ENCODE assay signal across 8 cellular contexts in genomic region chr17:81346090-81346907, GRCh38. TPM values are rescaled to one million over a fixed set of nuclear protein-coding genes. Genes with fewer than 3 reads are reported as not detected.
DNase-seq lines count a peak whose midpoint lies in the region; ATAC-seq and TF ChIP-seq lines count a peak whose summit lies in the region.

No MANE protein-coding gene starts in this region.

- TF ChIP-seq CTCF in AG10803 (conservative IDR thresholded peaks at IDR 0.05; ENCODE audit: low read length) (no peak), liver (IDR thresholded peaks at IDR 0.05; ENCODE audit: low read depth, low read length, missing input control) (no peak)

- WGBS in liver: under 1% methylated on average over 91 of the region's 91 CpGs

- peak in 1 of 2 donors; percentile 43 for TF ChIP-seq RAD21 in liver (IDR thresholded peaks at IDR 0.05)

- intact Hi-C loops in dendritic cell treated with granulocyte-macrophage colony-stimulating factor and Interleukin-4, amounts not matched to agents 40 ng/mL and 50 ng/mL, for 4 days (cut with micrococcal nuclease): loop anchor here (2.0 kb wide), 1 partner anchor 49 kb away; the partner anchor contains the start of gene BAHCC1

- H3K27me3 Mint-ChIP-seq in dendritic cell treated with granulocyte-macrophage colony-stimulating factor and Interleukin-4, amounts not matched to agents 40 ng/mL and 50 ng/mL, for 4 days: peaks cover 33% of the 10 kb centered on the region

- no peaks in the 10 kb centered on the region for H3K9me3 ChIP-seq in liver (ENCODE audit: control insufficient read depth in 4 of 4, low read length in 3 of 4)

- no peaks in the 10 kb centered on the region for H3K9me3 Mint-ChIP-seq in dendritic cell treated with granulocyte-macrophage colony-stimulating factor and Interleukin-4, amounts not matched to agents 40 ng/mL and 50 ng/mL, for 4 days

- peaks cover 6 to 24% (median 14%) of the 10 kb centered on the region in 4 donors for H3K4me1 ChIP-seq in liver (ENCODE audit: control insufficient read depth in 4 of 4, insufficient read depth in 4 of 4, low read length in 3 of 4)

- H3K9ac ChIP-seq in liver (ENCODE audit: low read depth in 1 of 2, low read length in 2 of 2): peak overlapping the region in 1 of 2 donors; percentile 70

- H3K4me3 ChIP-seq in AG10803 (ENCODE audit: low read length) (peak overlapping the region; percentile 67), liver (ENCODE audit: low read depth in 1 of 3, low read length in 3 of 3) (peak overlapping the region; percentile 72 to 87 (median 75))

- no peaks in the 10 kb centered on the region for H3K36me3 ChIP-seq in liver (ENCODE audit: control insufficient read depth in 4 of 4, insufficient read depth in 3 of 4, low read depth in 1 of 4, low read length in 3 of 4)

- H3K27me3 ChIP-seq in liver (ENCODE audit: control insufficient read depth in 4 of 4, insufficient read depth in 4 of 4, low read length in 3 of 4): no peaks in the 10 kb centered on the region

- H3K36me3 Mint-ChIP-seq in dendritic cell treated with granulocyte-macrophage colony-stimulating factor and Interleukin-4, amounts not matched to agents 40 ng/mL and 50 ng/mL, for 4 days (ENCODE audit: low read depth): peaks cover 33% of the 10 kb centered on the region

- DNase-seq in AG10803 (ENCODE audit: low read depth) (peak; percentile 95), GM19240 (ENCODE audit: insufficient read length, low spot score) (peak; percentile 98), NCI-H69 (lab: John Stamatoyannopoulos, UW) (peak; percentile 99)
- peak; percentile 94 to 96 for DNase-seq in activated CD4-positive, alpha-beta T cell treated with anti-CD3 and anti-CD28 coated beads, Interleukin-2, amount 50 U/mL, for 4 hours
- peak; percentile 93 to 96 for DNase-seq in stimulated activated CD4-positive, alpha-beta T cell treated with anti-CD3 and anti-CD28 coated beads, Interleukin-2, amount 100 ng/mL, for 48 hours

- peak overlapping the region; percentile 78 to 80 for H3K27ac ChIP-seq in liver (ENCODE audit: low read depth in 1 of 2, low read length in 2 of 2)

- ATAC-seq in HG03460 (IDR thresholded peaks at IDR 0.05; ENCODE audit: unreplicated experiment): peak; percentile 58

- H3K27ac Mint-ChIP-seq in dendritic cell treated with granulocyte-macrophage colony-stimulating factor and Interleukin-4, amounts not matched to agents 40 ng/mL and 50 ng/mL, for 4 days: peak overlapping the region; percentile 82

- H3K4me1 Mint-ChIP-seq in dendritic cell treated with granulocyte-macrophage colony-stimulating factor and Interleukin-4, amounts not matched to agents 40 ng/mL and 50 ng/mL, for 4 days (ENCODE audit: low read depth): peaks cover 71% of the 10 kb centered on the region

- H3K4me3 Mint-ChIP-seq in dendritic cell treated with granulocyte-macrophage colony-stimulating factor and Interleukin-4, amounts not matched to agents 40 ng/mL and 50 ng/mL, for 4 days: peak overlapping the region; percentile 83

TF ChIP-seq in liver, 16 proteins besides CTCF, POLR2A, EP300 and RAD21:
- TF ChIP-seq JUND (IDR thresholded peaks at IDR 0.05): no peak
- no peak for TF ChIP-seq FOXA2 (IDR thresholded peaks at IDR 0.05)
- peak in 1 of 2 donors; percentile 17 for TF ChIP-seq EGR1 (IDR thresholded peaks at IDR 0.05; ENCODE audit: low read depth in 2 of 2)
- TF ChIP-seq ATF3 (IDR thresholded peaks at IDR 0.05): no peak
- TF ChIP-seq HNF4G (IDR thresholded peaks at IDR 0.05): no peak
- TF ChIP-seq GABPA (IDR thresholded peaks at IDR 0.05 in 1 of 2, conservative IDR thresholded peaks at IDR 0.05 in 1 of 2): no peak
- TF ChIP-seq FOXA1 (IDR thresholded peaks at IDR 0.05): no peak
- TF ChIP-seq, protein P1, sequence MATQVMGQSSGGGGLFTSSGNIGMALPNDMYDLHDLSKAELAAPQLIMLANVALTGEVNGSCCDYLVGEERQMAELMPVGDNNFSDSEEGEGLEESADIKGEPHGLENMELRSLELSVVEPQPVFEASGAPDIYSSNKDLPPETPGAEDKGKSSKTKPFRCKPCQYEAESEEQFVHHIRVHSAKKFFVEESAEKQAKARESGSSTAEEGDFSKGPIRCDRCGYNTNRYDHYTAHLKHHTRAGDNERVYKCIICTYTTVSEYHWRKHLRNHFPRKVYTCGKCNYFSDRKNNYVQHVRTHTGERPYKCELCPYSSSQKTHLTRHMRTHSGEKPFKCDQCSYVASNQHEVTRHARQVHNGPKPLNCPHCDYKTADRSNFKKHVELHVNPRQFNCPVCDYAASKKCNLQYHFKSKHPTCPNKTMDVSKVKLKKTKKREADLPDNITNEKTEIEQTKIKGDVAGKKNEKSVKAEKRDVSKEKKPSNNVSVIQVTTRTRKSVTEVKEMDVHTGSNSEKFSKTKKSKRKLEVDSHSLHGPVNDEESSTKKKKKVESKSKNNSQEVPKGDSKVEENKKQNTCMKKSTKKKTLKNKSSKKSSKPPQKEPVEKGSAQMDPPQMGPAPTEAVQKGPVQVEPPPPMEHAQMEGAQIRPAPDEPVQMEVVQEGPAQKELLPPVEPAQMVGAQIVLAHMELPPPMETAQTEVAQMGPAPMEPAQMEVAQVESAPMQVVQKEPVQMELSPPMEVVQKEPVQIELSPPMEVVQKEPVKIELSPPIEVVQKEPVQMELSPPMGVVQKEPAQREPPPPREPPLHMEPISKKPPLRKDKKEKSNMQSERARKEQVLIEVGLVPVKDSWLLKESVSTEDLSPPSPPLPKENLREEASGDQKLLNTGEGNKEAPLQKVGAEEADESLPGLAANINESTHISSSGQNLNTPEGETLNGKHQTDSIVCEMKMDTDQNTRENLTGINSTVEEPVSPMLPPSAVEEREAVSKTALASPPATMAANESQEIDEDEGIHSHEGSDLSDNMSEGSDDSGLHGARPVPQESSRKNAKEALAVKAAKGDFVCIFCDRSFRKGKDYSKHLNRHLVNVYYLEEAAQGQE (IDR thresholded peaks at IDR 0.05): peak; percentile 68
- no peak for TF ChIP-seq HNF4A (conservative IDR thresholded peaks at IDR 0.05)
- TF ChIP-seq SP1 (IDR thresholded peaks at IDR 0.05): peak; percentile 60
- TF ChIP-seq NR2F2 (IDR thresholded peaks at IDR 0.05): no peak
- peak; percentile 13 for TF ChIP-seq YY1 (IDR thresholded peaks at IDR 0.05)
- TF ChIP-seq RXRA (IDR thresholded peaks at IDR 0.05): peak in 1 of 2 donors; percentile 9
- peak; percentile 67 for TF ChIP-seq TAF1 (conservative IDR thresholded peaks at IDR 0.05)
- TF ChIP-seq, protein P2, sequence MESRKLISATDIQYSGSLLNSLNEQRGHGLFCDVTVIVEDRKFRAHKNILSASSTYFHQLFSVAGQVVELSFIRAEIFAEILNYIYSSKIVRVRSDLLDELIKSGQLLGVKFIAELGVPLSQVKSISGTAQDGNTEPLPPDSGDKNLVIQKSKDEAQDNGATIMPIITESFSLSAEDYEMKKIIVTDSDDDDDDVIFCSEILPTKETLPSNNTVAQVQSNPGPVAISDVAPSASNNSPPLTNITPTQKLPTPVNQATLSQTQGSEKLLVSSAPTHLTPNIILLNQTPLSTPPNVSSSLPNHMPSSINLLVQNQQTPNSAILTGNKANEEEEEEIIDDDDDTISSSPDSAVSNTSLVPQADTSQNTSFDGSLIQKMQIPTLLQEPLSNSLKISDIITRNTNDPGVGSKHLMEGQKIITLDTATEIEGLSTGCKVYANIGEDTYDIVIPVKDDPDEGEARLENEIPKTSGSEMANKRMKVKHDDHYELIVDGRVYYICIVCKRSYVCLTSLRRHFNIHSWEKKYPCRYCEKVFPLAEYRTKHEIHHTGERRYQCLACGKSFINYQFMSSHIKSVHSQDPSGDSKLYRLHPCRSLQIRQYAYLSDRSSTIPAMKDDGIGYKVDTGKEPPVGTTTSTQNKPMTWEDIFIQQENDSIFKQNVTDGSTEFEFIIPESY (IDR thresholded peaks at IDR 0.05): no peak
- no peak for TF ChIP-seq MAX (IDR thresholded peaks at IDR 0.05)
TF ChIP-seq in liver: peak in this region for 6.

RNA-seq across cellular contexts. Expression of gene BAHCC1, which starts 49.0 kb away (rescaled TPM):
- 1 to 10 TPM; 3.2 to 3.9 TPM for total RNA-seq in liver
- polyA plus RNA-seq in liver: 1 to 10 TPM in 1 of 2 donors, under 1 TPM in 1; 0.76 to 1.9 TPM

RNA-seq across cellular contexts. Expression of gene SLC38A10, which starts 51.2 kb away (rescaled TPM):
- 100 to 1,000 TPM in 1 of 2 donors, 10 to 100 TPM in 1; 34.2 to 117 TPM for total RNA-seq in liver
- polyA plus RNA-seq in liver: 10 to 100 TPM; 29.3 to 75.2 TPM

Comparison
In these comparisons a context has a peak if more than half of its experiments do, and no peak if none do; other contexts are left out.
1. Peak in every context shown above with its lines: DNase-seq, ATAC-seq, H3K4me3 ChIP-seq and H3K27ac ChIP-seq.